In the genomic region with DNA sequence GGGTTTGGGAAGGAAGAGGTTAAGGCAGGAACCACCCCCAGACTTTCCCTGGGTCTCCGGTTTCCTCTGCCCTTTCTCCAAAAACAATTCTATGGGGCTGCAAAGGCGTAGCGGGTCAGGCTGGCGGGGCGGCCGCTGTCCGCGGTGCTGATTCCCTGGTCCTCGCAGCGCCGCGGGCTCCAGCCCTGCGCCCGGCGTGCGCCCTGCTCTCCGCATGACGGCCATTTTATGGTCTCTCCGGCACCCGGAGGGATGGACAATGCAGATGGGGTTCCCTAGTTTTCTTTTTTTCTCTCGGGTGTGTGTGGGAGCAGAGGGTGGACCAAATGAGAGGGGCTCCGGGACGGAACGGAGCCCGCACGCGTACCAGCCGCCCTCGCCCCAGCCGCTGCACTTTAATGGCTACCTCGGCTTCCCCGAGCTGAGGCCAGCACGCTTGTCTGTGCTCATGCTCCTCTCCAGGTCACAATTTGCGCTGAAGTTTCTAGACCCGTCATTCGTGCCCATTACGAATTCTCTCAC, we compare ENCODE assay signal across 9 cellular contexts. TPM values are rescaled to one million over a fixed set of nuclear protein-coding genes. Genes with fewer than 3 reads are reported as not detected.
DNase-seq lines count a peak whose midpoint lies in the region; ATAC-seq and TF ChIP-seq lines count a peak whose summit lies in the region.
"Had no signal": no experiment of that assay in that cellular context is flagged by ENCODE, and none has a peak within 500 bp of the region (broad histone marks: within the 10 kb centered on the region; RNA-seq: fewer than 3 reads in every experiment).

No MANE protein-coding gene starts in this region.

- no peak for ATAC-seq in activated CD4-positive, alpha-beta T cell treated with anti-CD3 and anti-CD28 coated beads for 36 hours
- ATAC-seq in SK-N-SH treated with all-trans-retinoic acid at 6 μM for 48 hours (peak; percentile 99), GM21737 (IDR thresholded peaks at IDR 0.05; ENCODE audit: unreplicated experiment) (no peak), T-helper 17 cell (no peak)
- ATAC-seq: Panc1 had no signal

- peak; percentile 58 for DNase-seq in activated CD4-positive, alpha-beta T cell treated with anti-CD3 and anti-CD28 coated beads for 36 hours
- no peak for DNase-seq in activated CD4-positive, alpha-beta T cell treated with anti-CD3 and anti-CD28 coated beads for 1 hour
- DNase-seq in germinal center (ENCODE audit: low spot score) (peak; percentile 18), pons (ENCODE audit: low spot score) (peak; percentile 2), T-helper 17 cell (no peak)
- DNase-seq in activated T-helper 2 cell treated with anti-CD3 and anti-CD28 coated beads, Interferon-gamma antibody, Interleukin-2, Interleukin-4, amounts not matched to agents 10 μg/mL and 5 μg/mL and 100 μg/mL, durations not matched to agents 14 hours and 24 hours and 36 hours (ENCODE audit: low spot score), result no peak

- no peaks in the 10 kb centered on the region for H3K36me3 Mint-ChIP-seq in activated CD4-positive, alpha-beta T cell treated with anti-CD3 and anti-CD28 coated beads for 36 hours (ENCODE audit: low read depth)
- no peaks in the 10 kb centered on the region for H3K36me3 Mint-ChIP-seq in activated T-helper 2 cell treated with anti-CD3 and anti-CD28 coated beads, Interferon-gamma antibody, Interleukin-2, Interleukin-4, amounts not matched to agents 10 μg/mL and 5 μg/mL and 100 μg/mL, durations not matched to agents 14 hours and 24 hours and 36 hours (ENCODE audit: low read depth)
- peaks cover 3% of the 10 kb centered on the region for H3K36me3 Mint-ChIP-seq in T-helper 17 cell (ENCODE audit: low read depth)

- no peak overlapping the region for H3K27ac Mint-ChIP-seq in activated CD4-positive, alpha-beta T cell treated with anti-CD3 and anti-CD28 coated beads for 36 hours
- no peak overlapping the region for H3K27ac Mint-ChIP-seq in activated T-helper 2 cell treated with anti-CD3 and anti-CD28 coated beads, Interferon-gamma antibody, Interleukin-2, Interleukin-4, amounts not matched to agents 10 μg/mL and 5 μg/mL and 100 μg/mL, durations not matched to agents 14 hours and 24 hours and 36 hours
- H3K27ac Mint-ChIP-seq in T-helper 17 cell, result no peak overlapping the region

- H3K4me1 Mint-ChIP-seq in activated CD4-positive, alpha-beta T cell treated with anti-CD3 and anti-CD28 coated beads for 36 hours, result no peaks in the 10 kb centered on the region
- no peaks in the 10 kb centered on the region for H3K4me1 Mint-ChIP-seq in activated T-helper 2 cell treated with anti-CD3 and anti-CD28 coated beads, Interferon-gamma antibody, Interleukin-2, Interleukin-4, amounts not matched to agents 10 μg/mL and 5 μg/mL and 100 μg/mL, durations not matched to agents 14 hours and 24 hours and 36 hours (ENCODE audit: low read depth)
- H3K4me1 Mint-ChIP-seq in T-helper 17 cell, result no peaks in the 10 kb centered on the region

- no peaks in the 10 kb centered on the region for H3K9me3 ChIP-seq in T-helper 17 cell (ENCODE audit: control insufficient read depth, low read length, poor library complexity, severe bottlenecking)

- intact Hi-C loops in activated CD4-positive, alpha-beta T cell treated with anti-CD3 and anti-CD28 coated beads for 36 hours (cut with DNase I, micrococcal nuclease), result loop anchor here (2.0 to 10.0 kb wide), 3 partner anchors 87 to 249 kb away; no protein-coding TSS in a partner anchor
- intact Hi-C loops in activated T-helper 2 cell treated with anti-CD3 and anti-CD28 coated beads, Interferon-gamma antibody, Interleukin-2, Interleukin-4, amounts not matched to agents 10 μg/mL and 5 μg/mL and 100 μg/mL, durations not matched to agents 14 hours and 24 hours and 36 hours (cut with micrococcal nuclease), result loop anchor here (5.0 kb wide), 1 partner anchor 78 kb away; no protein-coding TSS in a partner anchor

- H3K4me3 Mint-ChIP-seq in activated CD4-positive, alpha-beta T cell treated with anti-CD3 and anti-CD28 coated beads for 36 hours, result no peak overlapping the region
- no peak overlapping the region for H3K4me3 Mint-ChIP-seq in activated T-helper 2 cell treated with anti-CD3 and anti-CD28 coated beads, Interferon-gamma antibody, Interleukin-2, Interleukin-4, amounts not matched to agents 10 μg/mL and 5 μg/mL and 100 μg/mL, durations not matched to agents 14 hours and 24 hours and 36 hours (ENCODE audit: low read depth)
- no peak overlapping the region for H3K4me3 Mint-ChIP-seq in T-helper 17 cell

- H3K9me3 Mint-ChIP-seq in activated CD4-positive, alpha-beta T cell treated with anti-CD3 and anti-CD28 coated beads for 36 hours (ENCODE audit: low read depth), result no peaks in the 10 kb centered on the region
- H3K9me3 Mint-ChIP-seq in activated T-helper 2 cell treated with anti-CD3 and anti-CD28 coated beads, Interferon-gamma antibody, Interleukin-2, Interleukin-4, amounts not matched to agents 10 μg/mL and 5 μg/mL and 100 μg/mL, durations not matched to agents 14 hours and 24 hours and 36 hours, result no peaks in the 10 kb centered on the region

- peaks cover 44% of the 10 kb centered on the region for H3K27me3 Mint-ChIP-seq in activated CD4-positive, alpha-beta T cell treated with anti-CD3 and anti-CD28 coated beads for 36 hours
- H3K27me3 Mint-ChIP-seq in activated T-helper 2 cell treated with anti-CD3 and anti-CD28 coated beads, Interferon-gamma antibody, Interleukin-2, Interleukin-4, amounts not matched to agents 10 μg/mL and 5 μg/mL and 100 μg/mL, durations not matched to agents 14 hours and 24 hours and 36 hours (ENCODE audit: low read depth), result peaks cover 34% of the 10 kb centered on the region
- peaks cover 60% of the 10 kb centered on the region for H3K27me3 Mint-ChIP-seq in T-helper 17 cell

- CTCF ChIA-PET in activated CD4-positive, alpha-beta T cell treated with anti-CD3 and anti-CD28 coated beads for 36 hours (lab: Charles Lee), result no interaction called here

- POLR2A ChIA-PET in activated CD4-positive, alpha-beta T cell treated with anti-CD3 and anti-CD28 coated beads for 36 hours (lab: Charles Lee), result no interaction called here

TF ChIP-seq in SK-N-SH treated with all-trans-retinoic acid at 6 μM for 48 hours, 23 proteins besides CTCF, POLR2A, EP300 and RAD21 (continues in another document):
- no peak for TF ChIP-seq ESRRG (CRISPR knock-in tag; IDR thresholded peaks at IDR 0.05)
- TF ChIP-seq CSDC2 (CRISPR knock-in tag; IDR thresholded peaks at IDR 0.05), result 0 out of 2 replicates have a peak, but pooled peaks have one; percentile 73
- no peak for TF ChIP-seq CSRNP3 (CRISPR knock-in tag; IDR thresholded peaks at IDR 0.05)
- peak; percentile 28; the same call in 1 of the 2 replicates for TF ChIP-seq TSHZ2 (CRISPR knock-in tag; IDR thresholded peaks at IDR 0.05)
- no peak for TF ChIP-seq TCF4 (CRISPR knock-in tag; IDR thresholded peaks at IDR 0.05; ENCODE audit: borderline replicate concordance)
- TF ChIP-seq RARB (CRISPR knock-in tag; IDR thresholded peaks at IDR 0.05), result no peak
- no peak for TF ChIP-seq OSR1 (CRISPR knock-in tag; IDR thresholded peaks at IDR 0.05)
- peak; percentile 69; the same call in 1 of the 2 replicates for TF ChIP-seq ZFP3 (CRISPR knock-in tag; IDR thresholded peaks at IDR 0.05)
- no peak for TF ChIP-seq GLIS3 (CRISPR knock-in tag; IDR thresholded peaks at IDR 0.05)
- TF ChIP-seq ZNF70 (CRISPR knock-in tag; IDR thresholded peaks at IDR 0.05), result no peak
- TF ChIP-seq ZFP30 (CRISPR knock-in tag; IDR thresholded peaks at IDR 0.05), result no peak
- TF ChIP-seq TOX (CRISPR knock-in tag; IDR thresholded peaks at IDR 0.05; ENCODE audit: borderline replicate concordance), result no peak
- no peak for TF ChIP-seq ARNTL (CRISPR knock-in tag; IDR thresholded peaks at IDR 0.05; ENCODE audit: borderline replicate concordance, low read depth)
- TF ChIP-seq SNAI2 (CRISPR knock-in tag; IDR thresholded peaks at IDR 0.05), result 0 out of 2 replicates have a peak, but pooled peaks have one; percentile 18
- TF ChIP-seq ISL1 (CRISPR knock-in tag; IDR thresholded peaks at IDR 0.05), result peak; percentile 26; the same call in 1 of the 2 replicates

RNA-seq across cellular contexts. Expression of gene ST8SIA3, which starts 1.6 kb away (rescaled TPM):
- not detected for total RNA-seq in activated CD4-positive, alpha-beta T cell treated with anti-CD3 and anti-CD28 coated beads for 36 hours
- total RNA-seq in activated T-helper 2 cell treated with anti-CD3 and anti-CD28 coated beads, Interferon-gamma antibody, Interleukin-2, Interleukin-4, amounts not matched to agents 10 μg/mL and 5 μg/mL and 100 μg/mL, durations not matched to agents 14 hours and 24 hours and 36 hours, result not detected in 2 replicates
- total RNA-seq in T-helper 17 cell, result not detected

Comparison
In these comparisons a context has a peak if more than half of its experiments do, and no peak if none do; other contexts are left out.
1. DNase-seq: peak in activated CD4-positive, alpha-beta T cell treated with anti-CD3 and anti-CD28 coated beads for 36 hours (single experiment), germinal center (single experiment) and pons (single experiment); none in activated CD4-positive, alpha-beta T cell treated with anti-CD3 and anti-CD28 coated beads for 1 hour (single experiment), activated T-helper 2 cell treated with anti-CD3 and anti-CD28 coated beads, Interferon-gamma antibody, Interleukin-2, Interleukin-4, amounts not matched to agents 10 μg/mL and 5 μg/mL and 100 μg/mL, durations not matched to agents 14 hours and 24 hours and 36 hours (single experiment) and T-helper 17 cell (0 of 3).